13 cellular contexts compared by ENCODE assay signal in genomic region chr2:37582371-37582770, GRCh38.
DNase-seq lines count a peak whose midpoint lies in the region; ATAC-seq and TF ChIP-seq lines count a peak whose summit lies in the region.
"Had no signal": no experiment of that assay in that cellular context is flagged by ENCODE, and none has a peak within 500 bp of the region (broad histone marks: within the 10 kb centered on the region; RNA-seq: fewer than 3 reads in every experiment).

No MANE protein-coding gene starts in this region.

- peaks cover 75% of the 10 kb centered on the region for H3K4me1 Mint-ChIP-seq in activated T-cell treated with anti-CD3 and anti-CD28 coated beads, Interleukin-2, amount 50 U/mL, for 24 hours (ENCODE audit: low read depth)
- H3K4me1 Mint-ChIP-seq in activated CD4-positive, alpha-beta memory T cell treated with anti-CD3 and anti-CD28 coated beads for 36 hours (ENCODE audit: low read depth), result peaks cover 68% of the 10 kb centered on the region
- H3K4me1 Mint-ChIP-seq in glutamatergic neuron (ENCODE audit: low read depth, unreplicated experiment), result peaks cover 35% of the 10 kb centered on the region

- WGBS in suprapubic skin, result 74% methylated on average over 10 of the region's 10 CpGs

- peak overlapping the region; percentile 26 for H3K27ac ChIP-seq in suprapubic skin

- no peak for ATAC-seq in HG02870 (IDR thresholded peaks at IDR 0.05; ENCODE audit: unreplicated experiment)
- ATAC-seq: PC-3 had no signal

- CTCF ChIA-PET in activated CD4-positive, alpha-beta memory T cell treated with anti-CD3 and anti-CD28 coated beads for 36 hours (lab: Charles Lee), result interaction anchor here (0.8 to 1.7 kb wide), 5 partner anchors 38 to 295 kb away, joined by 3 to 9 read pairs (median 3); no protein-coding TSS in a partner anchor

- no peak overlapping the region for H3K4me3 ChIP-seq in suprapubic skin

- no peak for TF ChIP-seq EP300 in suprapubic skin (IDR thresholded peaks at IDR 0.05)

- H3K4me3 Mint-ChIP-seq in activated T-cell treated with anti-CD3 and anti-CD28 coated beads, Interleukin-2, amount 50 U/mL, for 24 hours, result peak overlapping the region; percentile 56
- H3K4me3 Mint-ChIP-seq in activated CD4-positive, alpha-beta memory T cell treated with anti-CD3 and anti-CD28 coated beads for 36 hours, result peak overlapping the region; percentile 61
- peak overlapping the region; percentile 21 for H3K4me3 Mint-ChIP-seq in glutamatergic neuron (ENCODE audit: unreplicated experiment)
- H3K4me3 Mint-ChIP-seq: dendritic cell treated with granulocyte-macrophage colony-stimulating factor and Interleukin-4, amounts not matched to agents 40 ng/mL and 50 ng/mL, for 4 days had no signal

- H3K36me3 Mint-ChIP-seq in activated T-cell treated with anti-CD3 and anti-CD28 coated beads, Interleukin-2, amount 50 U/mL, for 24 hours (ENCODE audit: low read depth), result peaks cover 3% of the 10 kb centered on the region
- peaks cover 4% of the 10 kb centered on the region for H3K36me3 Mint-ChIP-seq in activated CD4-positive, alpha-beta memory T cell treated with anti-CD3 and anti-CD28 coated beads for 36 hours
- no peaks in the 10 kb centered on the region for H3K36me3 Mint-ChIP-seq in glutamatergic neuron (ENCODE audit: unreplicated experiment)

- TF ChIP-seq CTCF in glutamatergic neuron (IDR thresholded peaks at IDR 0.05; ENCODE audit: partially characterized antibody, unreplicated experiment) (no peak), suprapubic skin (IDR thresholded peaks at IDR 0.05) (no peak)

- POLR2A ChIA-PET in activated CD4-positive, alpha-beta memory T cell treated with anti-CD3 and anti-CD28 coated beads for 36 hours (lab: Charles Lee), result interaction anchor here (1.0 to 2.4 kb wide), 5 partner anchors 20 to 75 kb away, joined by 3 to 16 read pairs (median 4); no protein-coding TSS in a partner anchor

- no peaks in the 10 kb centered on the region for H3K27me3 Mint-ChIP-seq in activated T-cell treated with anti-CD3 and anti-CD28 coated beads, Interleukin-2, amount 50 U/mL, for 24 hours
- H3K27me3 Mint-ChIP-seq in activated CD4-positive, alpha-beta memory T cell treated with anti-CD3 and anti-CD28 coated beads for 36 hours, result no peaks in the 10 kb centered on the region
- no peaks in the 10 kb centered on the region for H3K27me3 Mint-ChIP-seq in glutamatergic neuron (ENCODE audit: unreplicated experiment)

- H3K4me1 ChIP-seq in suprapubic skin, result peaks cover 50% of the 10 kb centered on the region

- H3K9me3 ChIP-seq in suprapubic skin, result no peaks in the 10 kb centered on the region

- peak overlapping the region; percentile 80 for H3K27ac Mint-ChIP-seq in activated T-cell treated with anti-CD3 and anti-CD28 coated beads, Interleukin-2, amount 50 U/mL, for 24 hours
- H3K27ac Mint-ChIP-seq in activated CD4-positive, alpha-beta memory T cell treated with anti-CD3 and anti-CD28 coated beads for 36 hours, result peak overlapping the region; percentile 71
- peak overlapping the region; percentile 56 for H3K27ac Mint-ChIP-seq in glutamatergic neuron (ENCODE audit: unreplicated experiment)
- H3K27ac Mint-ChIP-seq: dendritic cell treated with granulocyte-macrophage colony-stimulating factor and Interleukin-4, amounts not matched to agents 40 ng/mL and 50 ng/mL, for 4 days had no signal

- no peaks in the 10 kb centered on the region for H3K36me3 ChIP-seq in suprapubic skin

- no peaks in the 10 kb centered on the region for H3K27me3 ChIP-seq in suprapubic skin

- peaks cover 13% of the 10 kb centered on the region for H3K9me3 Mint-ChIP-seq in activated T-cell treated with anti-CD3 and anti-CD28 coated beads, Interleukin-2, amount 50 U/mL, for 24 hours
- peaks cover 12% of the 10 kb centered on the region for H3K9me3 Mint-ChIP-seq in activated CD4-positive, alpha-beta memory T cell treated with anti-CD3 and anti-CD28 coated beads for 36 hours
- H3K9me3 Mint-ChIP-seq in glutamatergic neuron (ENCODE audit: unreplicated experiment), result peaks cover 3% of the 10 kb centered on the region

- intact Hi-C loops in activated CD4-positive, alpha-beta memory T cell treated with anti-CD3 and anti-CD28 coated beads for 36 hours (cut with micrococcal nuclease), result no loop called here

- TF ChIP-seq POLR2A in suprapubic skin (IDR thresholded peaks at IDR 0.05), result no peak

- no peak for DNase-seq in activated T-cell treated with anti-CD3 and anti-CD28 coated beads, Interleukin-2, amount 50 U/mL, for 24 hours
- DNase-seq in activated T-cell treated with anti-CD3 and anti-CD28 coated beads for 4 hours (no peak), glutamatergic neuron (no peak), suprapubic skin (ENCODE audit: low spot score in 2 of 2) (no peak), NCI-H1436 treated with DMSO at 0.1 percent for 48 hours (lab: John Stamatoyannopoulos, UW) (no peak), amygdala (lab: John Stamatoyannopoulos, UW) (no peak)
- DNase-seq in activated CD4-positive, alpha-beta memory T cell treated with anti-CD3 and anti-CD28 coated beads for 36 hours, result no peak
- DNase-seq: DMS79, MV-4-11, NCI-H345, PC-3 had no signal
